ENCODE assay signal across 10 cellular contexts in genomic region chr9:4596165-4596922, GRCh38.
DNase-seq lines count a peak whose midpoint lies in the region; ATAC-seq and TF ChIP-seq lines count a peak whose summit lies in the region.
"Had no signal": no experiment of that assay in that cellular context is flagged by ENCODE, and none has a peak within 500 bp of the region (broad histone marks: within the 10 kb centered on the region; RNA-seq: fewer than 3 reads in every experiment).

No MANE protein-coding gene starts in this region.

- peaks cover 31% of the 10 kb centered on the region for H3K4me1 Mint-ChIP-seq in activated CD8-positive, alpha-beta T cell treated with anti-CD3 and anti-CD28 coated beads, Interleukin-2, amount 10 ng/mL, durations not matched to agents 7 days and 5 days (ENCODE audit: low read depth)
- H3K4me1 Mint-ChIP-seq in HFFc6 (ENCODE audit: low read depth) = peaks cover 4% of the 10 kb centered on the region; the same call in 1 of the 2 replicates

- POLR2A ChIA-PET in activated CD8-positive, alpha-beta T cell treated with anti-CD3 and anti-CD28 coated beads, Interleukin-2, amount 10 ng/mL, durations not matched to agents 7 days and 5 days (lab: Charles Lee) = no interaction called here

- peaks cover 0 to 25% (median 13%) of the 10 kb centered on the region in 9 donors for H3K4me1 ChIP-seq in heart right ventricle
- H3K4me1 ChIP-seq in right atrium auricular region = no peaks in the 10 kb centered on the region
- H3K4me1 ChIP-seq in transverse colon = peaks cover 0 to 9% (median 0%) of the 10 kb centered on the region in 4 donors

- CTCF ChIA-PET in activated CD8-positive, alpha-beta T cell treated with anti-CD3 and anti-CD28 coated beads, Interleukin-2, amount 10 ng/mL, durations not matched to agents 7 days and 5 days (lab: Charles Lee) = interaction anchor here (1.1 to 1.9 kb wide), 2 partner anchors 8 to 163 kb away, joined by 3 to 4 read pairs; no protein-coding TSS in a partner anchor

- H3K4me3 ChIP-seq in heart right ventricle (no peak overlapping the region), right atrium auricular region (no peak overlapping the region), transverse colon (no peak overlapping the region)

- in situ Hi-C loops in transverse colon (cut with MboI; ENCODE audit: low pct_ligation_motif_present in 1 of 4, low pct_unique_long_range_greater_than_20kb in 1 of 4, low sequenced_read_pairs in 3 of 4) = no loop called here
- in situ Hi-C loops in G401 (cut with HindIII; ENCODE audit: low sequenced_read_pairs) = no loop called here

- no peak overlapping the region for H3K4me3 Mint-ChIP-seq in activated CD8-positive, alpha-beta T cell treated with anti-CD3 and anti-CD28 coated beads, Interleukin-2, amount 10 ng/mL, durations not matched to agents 7 days and 5 days
- H3K4me3 Mint-ChIP-seq in HFFc6 = no peak overlapping the region
- H3K4me3 Mint-ChIP-seq: nephron had no signal

- DNase-seq in heart right ventricle (peak in 1 of 2 donors; percentile 10), right atrium auricular region (ENCODE audit: low spot score) (no peak), germinal center (ENCODE audit: low spot score) (peak; percentile 36), transverse colon (peak; percentile 11), retina (no peak), HFFc6 (no peak), G401 (ENCODE audit: low spot score) (no peak)
- DNase-seq in activated CD8-positive, alpha-beta T cell treated with anti-CD3 and anti-CD28 coated beads, Interleukin-2, amount 10 ng/mL, durations not matched to agents 7 days and 5 days = peak; percentile 80

- intact Hi-C loops in heart right ventricle (cut with DNase I) (loop anchor here in 1 of 10 donors (5.0 to 10.0 kb wide), 2 partner anchors 44 to 102 kb away; partner anchors contain the start of gene SLC1A1), transverse colon (cut with DNase I; ENCODE audit: low total_unique reads) (no loop called here)

- H3K27me3 ChIP-seq in heart right ventricle = no peaks in the 10 kb centered on the region
- H3K27me3 ChIP-seq in right atrium auricular region = no peaks in the 10 kb centered on the region
- H3K27me3 ChIP-seq in transverse colon = no peaks in the 10 kb centered on the region

- peak overlapping the region; percentile 79 for H3K27ac Mint-ChIP-seq in activated CD8-positive, alpha-beta T cell treated with anti-CD3 and anti-CD28 coated beads, Interleukin-2, amount 10 ng/mL, durations not matched to agents 7 days and 5 days
- H3K27ac Mint-ChIP-seq in HFFc6 = no peak overlapping the region
- H3K27ac Mint-ChIP-seq: nephron had no signal

- H3K36me3 ChIP-seq in heart right ventricle (peaks cover 0 to 4% (median 0%) of the 10 kb centered on the region in 9 donors), right atrium auricular region (no peaks in the 10 kb centered on the region), transverse colon (no peaks in the 10 kb centered on the region)

- 66 to 69% methylated on average over 11 of the region's 11 CpGs for WGBS in heart right ventricle, 2 donors
- 61 to 71% methylated on average over 6 to 11 of the region's 11 CpGs for WGBS in transverse colon (ENCODE audit: low coverage in 1 of 2), 2 donors

- H3K36me3 Mint-ChIP-seq in activated CD8-positive, alpha-beta T cell treated with anti-CD3 and anti-CD28 coated beads, Interleukin-2, amount 10 ng/mL, durations not matched to agents 7 days and 5 days (ENCODE audit: low read depth) = no peaks in the 10 kb centered on the region
- H3K36me3 Mint-ChIP-seq in HFFc6 (ENCODE audit: low read depth) = no peaks in the 10 kb centered on the region

- ATAC-seq in heart right ventricle = peak; percentile 23 to 75 (median 68)
- peak; percentile 91 for ATAC-seq in activated CD8-positive, alpha-beta T cell treated with anti-CD3 and anti-CD28 coated beads, Interleukin-2, amount 10 ng/mL, durations not matched to agents 7 days and 5 days
- ATAC-seq: Panc1 had no signal

- no peaks in the 10 kb centered on the region for H3K9me3 ChIP-seq in heart right ventricle
- H3K9me3 ChIP-seq in right atrium auricular region = no peaks in the 10 kb centered on the region
- H3K9me3 ChIP-seq in transverse colon = no peaks in the 10 kb centered on the region

- peak overlapping the region in 7 of 10 donors; percentile 12 to 69 (median 53) for H3K27ac ChIP-seq in heart right ventricle
- no peak overlapping the region for H3K27ac ChIP-seq in right atrium auricular region
- H3K27ac ChIP-seq in transverse colon = peak overlapping the region in 3 of 4 donors; percentile 34 to 44 (median 40)

- TF ChIP-seq CTCF in heart right ventricle (IDR thresholded peaks at IDR 0.05) = no peak
- TF ChIP-seq CTCF in right atrium auricular region (IDR thresholded peaks at IDR 0.05) = no peak
- TF ChIP-seq CTCF in transverse colon (IDR thresholded peaks at IDR 0.05) = no peak
- no peak for TF ChIP-seq CTCF in HFFc6 (IDR thresholded peaks at IDR 0.05)

- peaks cover 3% of the 10 kb centered on the region for H3K27me3 Mint-ChIP-seq in activated CD8-positive, alpha-beta T cell treated with anti-CD3 and anti-CD28 coated beads, Interleukin-2, amount 10 ng/mL, durations not matched to agents 7 days and 5 days (ENCODE audit: low read depth)
- H3K27me3 Mint-ChIP-seq in HFFc6 (ENCODE audit: insufficient read depth) = peaks cover 32% of the 10 kb centered on the region

- TF ChIP-seq EP300 in transverse colon (IDR thresholded peaks at IDR 0.05; ENCODE audit: low read depth) = peak; percentile 17

- no peaks in the 10 kb centered on the region for H3K9me3 Mint-ChIP-seq in activated CD8-positive, alpha-beta T cell treated with anti-CD3 and anti-CD28 coated beads, Interleukin-2, amount 10 ng/mL, durations not matched to agents 7 days and 5 days (ENCODE audit: insufficient read depth)
- no peaks in the 10 kb centered on the region for H3K9me3 Mint-ChIP-seq in HFFc6
- H3K9me3 Mint-ChIP-seq: nephron had no signal

- no peak for TF ChIP-seq POLR2A in transverse colon (IDR thresholded peaks at IDR 0.05)

Comparison
In these comparisons a context has a peak if more than half of its experiments do, and no peak if none do; other contexts are left out.
1. H3K27ac ChIP-seq: peak in heart right ventricle (7 of 10) and transverse colon (3 of 4); none in right atrium auricular region (0 of 2).
2. DNase-seq: peak in activated CD8-positive, alpha-beta T cell treated with anti-CD3 and anti-CD28 coated beads, Interleukin-2, amount 10 ng/mL, durations not matched to agents 7 days and 5 days (single experiment), germinal center (single experiment) and transverse colon (single experiment); none in right atrium auricular region (single experiment), retina (single experiment), HFFc6 (single experiment) and G401 (single experiment).